Comparison of ENCODE assay signal across 10 cellular contexts in the genomic region with DNA sequence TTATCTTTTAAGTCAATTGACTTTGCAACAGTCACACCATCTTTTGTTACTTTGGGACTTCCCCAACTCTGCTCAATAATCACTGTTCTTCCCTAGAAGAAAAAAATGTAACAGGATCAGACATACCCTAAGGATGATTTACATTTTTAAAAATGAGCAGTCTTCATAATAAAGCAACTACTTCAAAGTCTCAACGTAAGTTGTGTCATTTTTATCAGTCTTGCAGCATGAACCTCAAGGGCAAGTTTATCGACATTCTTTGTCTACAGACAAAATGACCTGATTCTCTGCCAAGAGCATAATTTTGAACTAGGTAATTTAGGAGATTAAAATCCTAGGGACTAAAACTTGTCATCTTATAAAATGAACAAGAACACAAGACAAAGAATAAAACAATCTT. TPM values are rescaled to one million over a fixed set of nuclear protein-coding genes. Genes with fewer than 3 reads are reported as not detected.
DNase-seq lines count a peak whose midpoint lies in the region; ATAC-seq and TF ChIP-seq lines count a peak whose summit lies in the region.
"Had no signal": no experiment of that assay in that cellular context is flagged by ENCODE, and none has a peak within 500 bp of the region (broad histone marks: within the 10 kb centered on the region; RNA-seq: fewer than 3 reads in every experiment).

No MANE protein-coding gene starts in this region.

- no peak overlapping the region for H2AK5ac ChIP-seq in mesenchymal stem cell (ENCODE audit: low read length, severe bottlenecking)

- H3K4me1 Mint-ChIP-seq in CD4-positive, CD25-positive, alpha-beta regulatory T cell: peaks cover 32 to 69% (median 49%) of the 10 kb centered on the region in 4 donors

- H2BK12ac ChIP-seq in mesenchymal stem cell (ENCODE audit: low read length in 2 of 2): no peak overlapping the region

- TF ChIP-seq CTCF in adrenal gland (IDR thresholded peaks at IDR 0.05): no peak

- H2BK15ac ChIP-seq in mesenchymal stem cell (ENCODE audit: low read depth, poor library complexity, severe bottlenecking): no peak overlapping the region

- peaks cover 2% of the 10 kb centered on the region for H3K79me1 ChIP-seq in mesenchymal stem cell (replicated peaks; ENCODE audit: low read length, poor library complexity, severe bottlenecking)

- 22 to 27% (median 26%) methylated on average over 2 of the region's 2 CpGs for WGBS in adrenal gland, 4 donors
- WGBS in mesenchymal stem cell: 40% methylated on average over 1 of the region's 2 CpGs

- H3K4ac ChIP-seq in mesenchymal stem cell (ENCODE audit: low read depth in 1 of 2, low read length in 2 of 2): no peak overlapping the region

- no peak overlapping the region for H2BK5ac ChIP-seq in mesenchymal stem cell (ENCODE audit: low read depth, low read length, poor library complexity, severe bottlenecking)

- H3K18ac ChIP-seq in mesenchymal stem cell (ENCODE audit: low read depth in 1 of 2, low read length in 2 of 2): no peak overlapping the region

- intact Hi-C loops in adrenal gland (cut with DNase I): no loop called here

- H3K27ac ChIP-seq in CD4-positive, CD25-positive, alpha-beta regulatory T cell (ENCODE audit: insufficient read depth, low read length, poor library complexity, severe bottlenecking): peak overlapping the region; percentile 98
- H3K27ac ChIP-seq in HUES6 (ENCODE audit: low read depth, low read length) (no peak overlapping the region), adrenal gland (peak overlapping the region in 4 of 5 donors; percentile 92 to 99 (median 97)), mesenchymal stem cell (ENCODE audit: low read length, poor library complexity, severe bottlenecking) (no peak overlapping the region)

- DNase-seq in CD4-positive, CD25-positive, alpha-beta regulatory T cell: no peak
- DNase-seq in adrenal gland (no peak), mesenchymal stem cell (no peak), NCI-H1417 treated with DMSO at 0.1 percent for 48 hours (lab: John Stamatoyannopoulos, UW) (no peak), C1 segment of cervical spinal cord (lab: John Stamatoyannopoulos, UW) (no peak)
- DNase-seq: esophagus squamous epithelium, SIG-M5 had no signal

- no peak for TF ChIP-seq POLR2A in adrenal gland (IDR thresholded peaks at IDR 0.05)

- H4K8ac ChIP-seq in mesenchymal stem cell (ENCODE audit: low read length): no peak overlapping the region

- H2AFZ ChIP-seq in mesenchymal stem cell (ENCODE audit: low read depth, low read length): no peak overlapping the region

- H3K23ac ChIP-seq in mesenchymal stem cell (ENCODE audit: low read length in 2 of 2): no peak overlapping the region

- H3K4me3 Mint-ChIP-seq in CD4-positive, CD25-positive, alpha-beta regulatory T cell: peak overlapping the region; percentile 93 to 98 (median 95)

- H3K4me3 ChIP-seq in CD4-positive, CD25-positive, alpha-beta regulatory T cell (ENCODE audit: low read depth, low read length): peak overlapping the region; percentile 89
- H3K4me3 ChIP-seq in HUES6 (ENCODE audit: low read depth, low read length) (peak overlapping the region; percentile 89), adrenal gland (peak overlapping the region in 1 of 4 donors; percentile 68), mesenchymal stem cell (ENCODE audit: insufficient read depth in 1 of 2, low read depth in 1 of 2, low read length in 2 of 2) (peak overlapping the region in 1 of 2 experiments; percentile 97)

- no peak overlapping the region for H4K91ac ChIP-seq in mesenchymal stem cell (ENCODE audit: low read length)

- H3K27me3 Mint-ChIP-seq in CD4-positive, CD25-positive, alpha-beta regulatory T cell: peaks cover 7% of the 10 kb centered on the region

- no peak overlapping the region for H2BK120ac ChIP-seq in mesenchymal stem cell (ENCODE audit: low read depth, low read length)

- H3K9me3 ChIP-seq in CD4-positive, CD25-positive, alpha-beta regulatory T cell (ENCODE audit: control insufficient read depth in 2 of 2, low read length in 2 of 2): no peaks in the 10 kb centered on the region
- H3K9me3 ChIP-seq in HUES6 (ENCODE audit: control insufficient read depth, insufficient read depth, low read depth, low read length): no peaks in the 10 kb centered on the region
- no peaks in the 10 kb centered on the region for H3K9me3 ChIP-seq in adrenal gland (replicated peaks in 1 of 3)
- H3K9me3 ChIP-seq in mesenchymal stem cell (ENCODE audit: control insufficient read depth, low read length): no peaks in the 10 kb centered on the region
- H3K9me3 ChIP-seq: esophagus squamous epithelium had no signal

- no peak overlapping the region for H3K14ac ChIP-seq in mesenchymal stem cell (ENCODE audit: low read length in 2 of 2)

- H3K27me3 ChIP-seq in CD4-positive, CD25-positive, alpha-beta regulatory T cell (ENCODE audit: control insufficient read depth, insufficient read depth, low read length): no peaks in the 10 kb centered on the region
- H3K27me3 ChIP-seq in HUES6 (ENCODE audit: control insufficient read depth, insufficient read depth, low read length) (no peaks in the 10 kb centered on the region), adrenal gland (no peaks in the 10 kb centered on the region), mesenchymal stem cell (ENCODE audit: control insufficient read depth in 1 of 2, insufficient read depth in 1 of 2, low read length in 2 of 2) (no peaks in the 10 kb centered on the region)
- H3K27me3 ChIP-seq: esophagus squamous epithelium had no signal

- no peak for ATAC-seq in CD4-positive, CD25-positive, alpha-beta regulatory T cell (ENCODE audit: low read depth in 2 of 2)
- ATAC-seq in HG03520 (IDR thresholded peaks at IDR 0.05; ENCODE audit: unreplicated experiment) (no peak), HG03460 (IDR thresholded peaks at IDR 0.05; ENCODE audit: unreplicated experiment) (no peak)

- H3K36me3 ChIP-seq in CD4-positive, CD25-positive, alpha-beta regulatory T cell (ENCODE audit: control insufficient read depth, insufficient read depth, low read length): peaks cover 43% of the 10 kb centered on the region
- peaks cover 77% of the 10 kb centered on the region for H3K36me3 ChIP-seq in HUES6 (ENCODE audit: control insufficient read depth, insufficient read depth, low read length)
- H3K36me3 ChIP-seq in adrenal gland (replicated peaks in 1 of 2): peaks cover 0 to 53% of the 10 kb centered on the region in 2 donors
- H3K36me3 ChIP-seq in mesenchymal stem cell (ENCODE audit: control insufficient read depth in 1 of 2, insufficient read depth in 2 of 2, low read depth in 1 of 2, low read length in 2 of 2): peaks cover 8 to 66% of the 10 kb centered on the region in 2 experiments

- no peaks in the 10 kb centered on the region for H3K9me3 Mint-ChIP-seq in CD4-positive, CD25-positive, alpha-beta regulatory T cell

- peak overlapping the region; percentile 78 to 98 (median 94) for H3K27ac Mint-ChIP-seq in CD4-positive, CD25-positive, alpha-beta regulatory T cell

- peaks cover 49% of the 10 kb centered on the region for H3K4me1 ChIP-seq in CD4-positive, CD25-positive, alpha-beta regulatory T cell (ENCODE audit: control insufficient read depth, insufficient read depth, low read length, poor library complexity, severe bottlenecking)
- peaks cover 20% of the 10 kb centered on the region for H3K4me1 ChIP-seq in HUES6 (ENCODE audit: control insufficient read depth, insufficient read depth, low read length)
- peaks cover 31 to 56% of the 10 kb centered on the region in 2 donors for H3K4me1 ChIP-seq in adrenal gland (replicated peaks in 1 of 2)
- H3K4me1 ChIP-seq in mesenchymal stem cell (ENCODE audit: control insufficient read depth, insufficient read depth, low read depth, low read length): peaks cover 6% of the 10 kb centered on the region

- H3K36me3 Mint-ChIP-seq in CD4-positive, CD25-positive, alpha-beta regulatory T cell: peaks cover 25% of the 10 kb centered on the region

- H3K4me2 ChIP-seq in mesenchymal stem cell (ENCODE audit: low read length, poor library complexity, severe bottlenecking): no peak overlapping the region

- H3K9ac ChIP-seq in HUES6 (ENCODE audit: low read length) (peak overlapping the region; percentile 95), mesenchymal stem cell (ENCODE audit: low read length) (peak overlapping the region; percentile 99)

RNA-seq across cellular contexts. Expression of gene HSPD1, which starts 2.3 kb away (rescaled TPM):
- total RNA-seq in CD4-positive, CD25-positive, alpha-beta regulatory T cell: 183 TPM
- 100 to 1,000 TPM in 1 of 4 donors, 10 to 100 TPM in 3; 81.1 to 108 (median 93.2) TPM for polyA plus RNA-seq in CD4-positive, CD25-positive, alpha-beta regulatory T cell
- 1,000 to 10,000 TPM in 2 of 8 donors, 100 to 1,000 TPM in 6; 221 to 3,318 (median 577) TPM for total RNA-seq in adrenal gland
- polyA plus RNA-seq in adrenal gland: 1,000 to 10,000 TPM in 1 of 3 donors, 100 to 1,000 TPM in 2; 220 to 7,464 (median 448) TPM
- 141 TPM for polyA plus RNA-seq in mesenchymal stem cell (2013, experiment 1 of 2)
- 144 TPM for polyA plus RNA-seq in mesenchymal stem cell (2013, experiment 2 of 2)

RNA-seq across cellular contexts. Expression of gene HSPE1, which starts 2.9 kb away (rescaled TPM):
- total RNA-seq in CD4-positive, CD25-positive, alpha-beta regulatory T cell: 90.4 TPM
- 100 to 1,000 TPM; 110 to 133 (median 121) TPM for polyA plus RNA-seq in CD4-positive, CD25-positive, alpha-beta regulatory T cell
- total RNA-seq in adrenal gland: 1,000 to 10,000 TPM in 1 of 8 donors, 100 to 1,000 TPM in 7; 113 to 1,567 (median 176) TPM
- polyA plus RNA-seq in adrenal gland: 1,000 to 10,000 TPM in 2 of 3 donors, 100 to 1,000 TPM in 1; 396 to 4,257 (median 1,108) TPM
- polyA plus RNA-seq in mesenchymal stem cell (2013, experiment 1 of 2): 222 TPM
- polyA plus RNA-seq in mesenchymal stem cell (2013, experiment 2 of 2): 222 TPM

RNA-seq across cellular contexts. Expression of gene MOB4, which starts 18.6 kb away (rescaled TPM):
- 22.7 TPM for total RNA-seq in CD4-positive, CD25-positive, alpha-beta regulatory T cell
- polyA plus RNA-seq in CD4-positive, CD25-positive, alpha-beta regulatory T cell: 10 to 100 TPM; 25.1 to 36.0 (median 30.5) TPM
- 100 to 1,000 TPM in 1 of 8 donors, 10 to 100 TPM in 7; 18.2 to 422 (median 31.6) TPM for total RNA-seq in adrenal gland
- 100 to 1,000 TPM in 1 of 3 donors, 10 to 100 TPM in 2; 26.9 to 117 (median 58.1) TPM for polyA plus RNA-seq in adrenal gland
- polyA plus RNA-seq in mesenchymal stem cell (2013, experiment 1 of 2): 29.7 TPM
- 36.0 TPM for polyA plus RNA-seq in mesenchymal stem cell (2013, experiment 2 of 2)

RNA-seq across cellular contexts. Expression of gene COQ10B, which starts 43.9 kb away (rescaled TPM):
- 73.9 TPM for total RNA-seq in CD4-positive, CD25-positive, alpha-beta regulatory T cell
- 10 to 100 TPM; 49.2 to 58.2 (median 53.6) TPM for polyA plus RNA-seq in CD4-positive, CD25-positive, alpha-beta regulatory T cell
- total RNA-seq in adrenal gland: 10 to 100 TPM; 31.4 to 63.5 (median 37.8) TPM
- 10 to 100 TPM; 22.3 to 58.8 (median 27.4) TPM for polyA plus RNA-seq in adrenal gland
- polyA plus RNA-seq in mesenchymal stem cell (2013, experiment 1 of 2): 34.8 TPM
- 36.7 TPM for polyA plus RNA-seq in mesenchymal stem cell (2013, experiment 2 of 2)

Comparison
In these comparisons a context has a peak if more than half of its experiments do, and no peak if none do; other contexts are left out.
1. H3K27ac ChIP-seq: peak in CD4-positive, CD25-positive, alpha-beta regulatory T cell (single experiment) and adrenal gland (4 of 5); none in HUES6 (single experiment) and mesenchymal stem cell (single experiment).